Comparison of ENCODE assay signal across 13 cellular contexts in the genomic region with DNA sequence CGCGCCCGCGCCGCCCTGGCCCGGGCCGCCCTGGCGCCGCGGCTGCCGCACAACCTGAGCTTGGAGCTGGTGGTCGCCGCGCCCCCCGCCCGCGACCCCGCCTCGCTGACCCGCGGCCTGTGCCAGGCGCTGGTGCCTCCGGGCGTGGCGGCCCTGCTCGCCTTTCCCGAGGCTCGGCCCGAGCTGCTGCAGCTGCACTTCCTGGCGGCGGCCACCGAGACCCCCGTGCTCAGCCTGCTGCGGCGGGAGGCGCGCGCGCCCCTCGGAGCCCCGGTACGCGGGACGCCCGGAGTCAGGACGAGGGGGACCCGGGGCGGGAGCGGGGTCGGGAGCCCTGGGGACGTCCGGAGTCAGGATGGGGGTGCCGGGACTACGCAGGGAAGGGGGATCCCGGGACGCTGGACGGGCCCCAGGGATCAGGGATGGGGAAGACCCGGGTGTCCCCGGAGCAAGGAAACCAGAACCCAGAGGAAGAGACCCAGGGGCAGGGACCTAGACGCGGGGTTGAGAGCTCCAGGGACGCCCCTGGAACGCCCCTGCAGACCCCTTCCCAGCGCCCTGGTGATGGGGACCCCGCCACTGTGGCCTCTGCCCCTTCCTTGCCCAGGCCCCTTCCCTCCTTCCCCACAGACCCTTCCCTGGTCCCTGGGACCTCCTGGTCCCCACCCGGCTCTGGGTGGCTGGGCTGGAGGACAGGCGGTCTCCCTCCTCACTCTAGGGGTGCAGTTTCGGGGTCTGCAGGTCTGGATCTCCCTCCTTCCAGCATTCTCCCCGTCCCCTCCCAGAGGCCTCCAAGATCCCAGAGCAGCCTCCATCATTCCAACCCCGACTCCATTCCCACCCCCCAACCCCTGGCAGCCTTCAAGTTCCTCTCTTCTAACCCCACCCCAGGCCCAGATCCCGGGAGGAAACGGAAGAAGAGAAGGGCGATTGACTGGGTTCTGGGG. TPM values are rescaled to one million over a fixed set of nuclear protein-coding genes. Genes with fewer than 3 reads are reported as not detected.
A peak's percentile ranks its signal among the peaks of the same experiment; 100 is the strongest.
DNase-seq lines count a peak whose midpoint lies in the region; ATAC-seq, FAIRE-seq and TF ChIP-seq lines count a peak whose summit lies in the region.
"Had no signal": no experiment of that assay in that cellular context is flagged by ENCODE, and none has a peak within 500 bp of the region (broad histone marks: within the 10 kb centered on the region; RNA-seq: fewer than 3 reads in every experiment).

No MANE protein-coding gene starts in this region.

- H3K4me1 ChIP-seq in heart right ventricle: peaks cover 5 to 27% (median 19%) of the 10 kb centered on the region in 9 donors
- peaks cover 0 to 28% (median 15%) of the 10 kb centered on the region in 4 donors for H3K4me1 ChIP-seq in Peyer's patch
- peaks cover 8% of the 10 kb centered on the region for H3K4me1 ChIP-seq in thymus (ENCODE audit: control insufficient read depth, insufficient read depth, low read length)

- DNase-seq in heart right ventricle (no peak), left cardiac atrium (no peak), Peyer's patch (no peak), AG08395 (ENCODE audit: low spot score) (no peak), ACHN (no peak), H54 (ENCODE audit: insufficient read length, low spot score) (no peak)
- DNase-seq: NCI-H1694 treated with DMSO at 0.1 percent for 48 hours had no signal

- TF ChIP-seq POLR2A in Peyer's patch (IDR thresholded peaks at IDR 0.05): no peak
- no peak for TF ChIP-seq POLR2A in H54 (IDR thresholded peaks at IDR 0.05; ENCODE audit: low read depth, low read length)

- H3K4me3 ChIP-seq in heart right ventricle: peak overlapping the region in 6 of 10 donors; percentile 1 to 34 (median 14)
- H3K4me3 ChIP-seq in Peyer's patch: peak overlapping the region in 3 of 4 donors; percentile 19 to 31 (median 27)
- peak overlapping the region; percentile 55 for H3K4me3 ChIP-seq in iPS-18c (ENCODE audit: insufficient read depth, low read depth, low read length)
- peak overlapping the region; percentile 4 for H3K4me3 ChIP-seq in thymus (ENCODE audit: low read length)

- intact Hi-C loops in heart right ventricle (cut with DNase I) (loop anchor here in 1 of 10 donors (1.0 kb wide), 1 partner anchor 80 kb away; no protein-coding TSS in a partner anchor), left cardiac atrium (cut with DNase I) (no loop called here)

- in situ Hi-C loops in ACHN (cut with HindIII; ENCODE audit: low pct_ligation_motif_present, low pct_unique_long_range_greater_than_20kb, low sequenced_read_pairs): no loop called here

- no peaks in the 10 kb centered on the region for H3K9me3 ChIP-seq in heart right ventricle
- H3K9me3 ChIP-seq in Peyer's patch: no peaks in the 10 kb centered on the region
- H3K9me3 ChIP-seq in iPS-18c (ENCODE audit: control insufficient read depth, insufficient read depth, low read length): peaks cover 6% of the 10 kb centered on the region
- no peaks in the 10 kb centered on the region for H3K9me3 ChIP-seq in thymus (ENCODE audit: control insufficient read depth)
- H3K9me3 ChIP-seq: vagina had no signal

- no peak overlapping the region for H3K27ac ChIP-seq in heart right ventricle
- no peak overlapping the region for H3K27ac ChIP-seq in Peyer's patch
- no peak overlapping the region for H3K27ac ChIP-seq in thymus (ENCODE audit: low read depth)
- H3K27ac ChIP-seq: vagina had no signal

- H3K36me3 ChIP-seq in heart right ventricle: no peaks in the 10 kb centered on the region
- H3K36me3 ChIP-seq in Peyer's patch: no peaks in the 10 kb centered on the region
- H3K36me3 ChIP-seq in thymus (ENCODE audit: control insufficient read depth, insufficient read depth): no peaks in the 10 kb centered on the region
- H3K36me3 ChIP-seq: vagina had no signal

- ATAC-seq in heart right ventricle (peak in 1 of 8 donors; percentile 3), left cardiac atrium (no peak)

- no peak for TF ChIP-seq CTCF in heart right ventricle (IDR thresholded peaks at IDR 0.05)
- TF ChIP-seq CTCF in Peyer's patch (IDR thresholded peaks at IDR 0.05): no peak

- H3K27me3 ChIP-seq in heart right ventricle (peaks cover 26 to 77% (median 62%) of the 10 kb centered on the region in 7 donors), Peyer's patch (peaks cover 0 to 34% of the 10 kb centered on the region in 2 donors), thymus (ENCODE audit: control insufficient read depth, insufficient read depth) (peaks cover 54% of the 10 kb centered on the region)

- FAIRE-seq in H54 (lab: Jason Lieb, UNC): no peak

- WGBS in heart right ventricle, 2 donors: 4 to 7% methylated on average over 56 to 73 of the region's 73 CpGs
- WGBS in thymus: 3% methylated on average over 73 of the region's 73 CpGs

RNA-seq across cellular contexts. Expression of gene GRIN3B, which starts 0.6 kb away (rescaled TPM):
- under 1 TPM in 3 of 10 donors, not detected in 7; 0.08 to 0.10 (median 0.09) TPM for total RNA-seq in heart right ventricle
- under 1 TPM in 1 of 2 donors, not detected in 1; 0.01 TPM for polyA plus RNA-seq in heart right ventricle
- under 1 TPM in 1 of 2 donors, not detected in 1; 0.06 TPM for total RNA-seq in left cardiac atrium
- total RNA-seq in Peyer's patch: not detected
- 0.09 TPM for polyA plus RNA-seq in thymus
- total RNA-seq: HT-29, vagina had no signal

RNA-seq across cellular contexts. Expression of gene WDR18, which starts 16.7 kb away (rescaled TPM):
- total RNA-seq in heart right ventricle (10 to 100 TPM; 17.3 to 25.0 (median 20.3) TPM), left cardiac atrium (10 to 100 TPM; 16.2 to 17.2 TPM), Peyer's patch (10 to 100 TPM; 26.4 to 58.8 (median 40.5) TPM)
- polyA plus RNA-seq in heart right ventricle (10 to 100 TPM; 44.0 to 66.4 TPM), thymus (56.0 TPM)

RNA-seq across cellular contexts. Expression of gene TMEM259, which starts 20.1 kb away (rescaled TPM):
- 100 to 1,000 TPM in 8 of 10 donors, 10 to 100 TPM in 2; 94.3 to 141 (median 111) TPM for total RNA-seq in heart right ventricle
- polyA plus RNA-seq in heart right ventricle: 100 to 1,000 TPM; 144 to 289 TPM
- total RNA-seq in left cardiac atrium: 100 to 1,000 TPM; 110 to 144 TPM
- 100 to 1,000 TPM; 287 to 409 (median 366) TPM for total RNA-seq in Peyer's patch
- 359 TPM for polyA plus RNA-seq in thymus

RNA-seq across cellular contexts. Expression of gene RNU6-2, which starts 20.5 kb away (rescaled TPM):
- not detected for total RNA-seq in heart right ventricle
- not detected for polyA plus RNA-seq in heart right ventricle
- total RNA-seq in left cardiac atrium: not detected
- total RNA-seq in Peyer's patch: not detected
- polyA plus RNA-seq in thymus: not detected
- total RNA-seq: HT-29, RPMI7951, vagina had no signal
- polyA plus RNA-seq: adipose tissue had no signal

RNA-seq across cellular contexts. Expression of gene CNN2, which starts 25.5 kb away (rescaled TPM):
- total RNA-seq in heart right ventricle (100 to 1,000 TPM in 2 of 10 donors, 10 to 100 TPM in 8; 33.0 to 117 (median 63.5) TPM), left cardiac atrium (10 to 100 TPM; 74.4 to 83.8 TPM), Peyer's patch (10 to 100 TPM; 20.6 to 47.0 (median 22.6) TPM)
- polyA plus RNA-seq in heart right ventricle (10 to 100 TPM; 49.0 to 61.2 TPM), thymus (127 TPM)

Comparison
In these comparisons a context has a peak if more than half of its experiments do, and no peak if none do; other contexts are left out.
1. H3K4me3 ChIP-seq: peak in every context shown above with its lines; median percentile 55 in iPS-18c; 27 in Peyer's patch; 14 in heart right ventricle; 4 in thymus.